In the genomic region with DNA sequence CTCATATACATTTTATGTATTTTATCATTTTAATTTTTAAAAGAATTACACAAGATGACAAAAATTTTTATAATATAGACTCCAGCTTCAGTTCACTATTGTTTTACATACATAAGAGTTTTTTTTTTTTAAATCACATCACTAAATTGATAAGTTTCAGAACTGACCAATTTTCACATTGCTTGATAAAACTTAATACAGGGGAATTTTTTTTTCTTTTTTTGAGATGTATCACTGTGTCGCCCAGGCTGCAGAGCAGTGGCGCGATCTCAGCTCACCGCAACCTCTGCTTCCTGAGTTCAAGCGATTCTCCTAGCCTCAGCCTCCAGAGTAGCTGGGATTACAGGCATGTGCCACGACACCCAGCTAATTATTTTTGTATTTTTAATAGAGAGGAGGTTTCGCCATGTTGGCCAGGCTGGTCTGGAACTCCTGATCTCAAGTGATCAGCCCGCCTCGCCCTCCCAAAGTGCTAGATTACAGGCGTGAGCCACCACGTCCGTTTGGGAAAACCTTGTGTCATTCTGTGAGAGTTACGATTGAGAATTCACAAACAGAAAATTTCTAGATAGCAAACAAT, we compare ENCODE assay signal across 8 cellular contexts. TPM values are rescaled to one million over a fixed set of nuclear protein-coding genes. Genes with fewer than 3 reads are reported as not detected.
A peak's percentile ranks its signal among the peaks of the same experiment; 100 is the strongest.
DNase-seq lines count a peak whose midpoint lies in the region; ATAC-seq and TF ChIP-seq lines count a peak whose summit lies in the region.

No MANE protein-coding gene starts in this region.

- CTCF ChIA-PET in Panc1 (lab: Charles Lee) = interaction anchor here (0.6 to 1.2 kb wide), 2 partner anchors 13 to 267 kb away, joined by 3 read pairs; no protein-coding TSS in a partner anchor

- no TSS peak for BruUV-seq in Panc1 (replicated peaks; lab: Mats Ljungman, UMichigan)

- TF ChIP-seq EP300 in suprapubic skin (IDR thresholded peaks at IDR 0.05) = no peak

- H3K4me3 Mint-ChIP-seq in effector memory CD8-positive, alpha-beta T cell = peak overlapping the region; percentile 67 to 71
- H3K4me3 Mint-ChIP-seq in stimulated activated naive CD8-positive, alpha-beta T cell treated with anti-CD3 and anti-CD28 coated beads, Interleukin-15, Interleukin-2, amounts not matched to agents 100 ng/mL and 50 ng/mL, for 24 hours = peak overlapping the region; percentile 84

- peaks cover 0 to 28% of the 10 kb centered on the region in 2 donors for H3K27me3 Mint-ChIP-seq in effector memory CD8-positive, alpha-beta T cell
- H3K27me3 Mint-ChIP-seq in stimulated activated naive CD8-positive, alpha-beta T cell treated with anti-CD3 and anti-CD28 coated beads, Interleukin-15, Interleukin-2, amounts not matched to agents 100 ng/mL and 50 ng/mL, for 24 hours = peaks cover 60% of the 10 kb centered on the region

- TF ChIP-seq CTCF in cardiac muscle cell (IDR thresholded peaks at IDR 0.05; ENCODE audit: low read depth, low read length) = no peak
- no peak for TF ChIP-seq CTCF in Panc1 (IDR thresholded peaks at IDR 0.05)
- TF ChIP-seq CTCF in suprapubic skin (IDR thresholded peaks at IDR 0.05) = no peak

- peaks cover 33 to 34% of the 10 kb centered on the region in 2 donors for H3K4me1 Mint-ChIP-seq in effector memory CD8-positive, alpha-beta T cell (ENCODE audit: low read depth in 2 of 2)
- H3K4me1 Mint-ChIP-seq in stimulated activated naive CD8-positive, alpha-beta T cell treated with anti-CD3 and anti-CD28 coated beads, Interleukin-15, Interleukin-2, amounts not matched to agents 100 ng/mL and 50 ng/mL, for 24 hours (ENCODE audit: low read depth) = peaks cover 61% of the 10 kb centered on the region

- no peaks in the 10 kb centered on the region for H3K9me3 ChIP-seq in cardiac muscle cell (ENCODE audit: low read depth)
- no peaks in the 10 kb centered on the region for H3K9me3 ChIP-seq in Panc1 (ENCODE audit: control insufficient read depth, insufficient read depth, low read depth, low read length)
- H3K9me3 ChIP-seq in suprapubic skin = no peaks in the 10 kb centered on the region

- intact Hi-C loops in left cardiac atrium (cut with DNase I) = no loop called here
- intact Hi-C loops in Panc1 (cut with micrococcal nuclease; ENCODE audit: unreplicated experiment) = no loop called here

- H3K27me3 ChIP-seq in cardiac muscle cell (peaks cover 54% of the 10 kb centered on the region), Panc1 (ENCODE audit: control insufficient read depth, insufficient read depth, low read length) (no peaks in the 10 kb centered on the region), suprapubic skin (peaks cover 75% of the 10 kb centered on the region)

- ATAC-seq in left cardiac atrium (no peak), Panc1 (peak; percentile 43)
- peak; percentile 52 for ATAC-seq in effector memory CD8-positive, alpha-beta T cell (replicated peaks)

- POLR2A ChIA-PET in Panc1 (lab: Charles Lee) = interaction anchor here (0.7 to 1.1 kb wide), 2 partner anchors 209 to 538 kb away, joined by 3 to 7 read pairs; a partner anchor contains a TSS

- DNase-seq in cardiac muscle cell (ENCODE audit: low read depth in 1 of 2, low spot score in 1 of 2) = no peak
- DNase-seq in left cardiac atrium = no peak
- no peak for DNase-seq in Panc1 (ENCODE audit: low read depth, low spot score)
- peak in 1 of 3 experiments; percentile 41 for DNase-seq in effector memory CD8-positive, alpha-beta T cell
- no peak for DNase-seq in NCI-H2081 (lab: John Stamatoyannopoulos, UW)
- DNase-seq in GF-D8 (lab: John Stamatoyannopoulos, UW) = no peak
- no peak for DNase-seq in suprapubic skin (ENCODE audit: low spot score in 2 of 2)

- H3K4me3 ChIP-seq in cardiac muscle cell (peak overlapping the region; percentile 42), Panc1 (ENCODE audit: low read depth in 2 of 2, low read length in 2 of 2) (peak overlapping the region; percentile 58 to 79), suprapubic skin (no peak overlapping the region)

- no peaks in the 10 kb centered on the region for H3K36me3 ChIP-seq in cardiac muscle cell
- no peaks in the 10 kb centered on the region for H3K36me3 ChIP-seq in Panc1 (ENCODE audit: control insufficient read depth, insufficient read depth, low read length)
- H3K36me3 ChIP-seq in suprapubic skin = no peaks in the 10 kb centered on the region

- no peaks in the 10 kb centered on the region for H3K9me3 Mint-ChIP-seq in effector memory CD8-positive, alpha-beta T cell
- no peaks in the 10 kb centered on the region for H3K9me3 Mint-ChIP-seq in stimulated activated naive CD8-positive, alpha-beta T cell treated with anti-CD3 and anti-CD28 coated beads, Interleukin-15, Interleukin-2, amounts not matched to agents 100 ng/mL and 50 ng/mL, for 24 hours

- in situ Hi-C loops in Panc1 (cut with HindIII; ENCODE audit: low pct_unique_long_range_greater_than_20kb, low sequenced_read_pairs) = no loop called here

- WGBS in suprapubic skin = 26% methylated on average over 13 of the region's 13 CpGs

- H3K27ac Mint-ChIP-seq in effector memory CD8-positive, alpha-beta T cell = peak overlapping the region; percentile 93 to 97
- peak overlapping the region; percentile 87 for H3K27ac Mint-ChIP-seq in stimulated activated naive CD8-positive, alpha-beta T cell treated with anti-CD3 and anti-CD28 coated beads, Interleukin-15, Interleukin-2, amounts not matched to agents 100 ng/mL and 50 ng/mL, for 24 hours

- no peak for TF ChIP-seq POLR2A in suprapubic skin (IDR thresholded peaks at IDR 0.05)

- H3K36me3 Mint-ChIP-seq in effector memory CD8-positive, alpha-beta T cell (ENCODE audit: insufficient read depth) = peaks cover 69% of the 10 kb centered on the region
- peaks cover 4% of the 10 kb centered on the region for H3K36me3 Mint-ChIP-seq in stimulated activated naive CD8-positive, alpha-beta T cell treated with anti-CD3 and anti-CD28 coated beads, Interleukin-15, Interleukin-2, amounts not matched to agents 100 ng/mL and 50 ng/mL, for 24 hours (ENCODE audit: low read depth)

- H3K27ac ChIP-seq in cardiac muscle cell (no peak overlapping the region), Panc1 (ENCODE audit: low read length) (peak overlapping the region; percentile 14; the same call in 1 of the 2 replicates), suprapubic skin (no peak overlapping the region)

- H3K4me1 ChIP-seq in cardiac muscle cell (ENCODE audit: low read depth) (no peaks in the 10 kb centered on the region), Panc1 (ENCODE audit: control insufficient read depth, insufficient read depth, low read length) (peaks cover 27% of the 10 kb centered on the region), suprapubic skin (peaks cover 25% of the 10 kb centered on the region)

RNA-seq across cellular contexts. Expression of a gene that starts 36.6 kb away (rescaled TPM):
- total RNA-seq in cardiac muscle cell (0.28 and 0.39 TPM in 2 replicates), left cardiac atrium (10 to 100 TPM in 1 of 2 donors, 1 to 10 TPM in 1; 6.8 to 21.3 TPM), Panc1 (2021; ENCODE audit: unreplicated experiment) (5.5 TPM), suprapubic skin (10 to 100 TPM; 15.2 to 29.6 (median 23.7) TPM)
- polyA plus RNA-seq in cardiac muscle cell = 0.53 and 1.3 TPM in 2 replicates
- 4.6 TPM for polyA plus RNA-seq in Panc1 (2012; ENCODE audit: insufficient read length)

RNA-seq across cellular contexts. Expression of a gene that starts 54.6 kb away (rescaled TPM):
- total RNA-seq in cardiac muscle cell = 7.2 and 16.9 TPM in 2 replicates
- polyA plus RNA-seq in cardiac muscle cell = 9.7 and 13.5 TPM in 2 replicates
- total RNA-seq in left cardiac atrium = 1 to 10 TPM; 6.1 to 9.8 TPM
- total RNA-seq in Panc1 (2021; ENCODE audit: unreplicated experiment) = 8.1 TPM
- 7.8 TPM for polyA plus RNA-seq in Panc1 (2012; ENCODE audit: insufficient read length)
- total RNA-seq in suprapubic skin = 10 to 100 TPM in 2 of 4 donors, 1 to 10 TPM in 2; 6.7 to 27.6 (median 11.5) TPM

Comparison
In these comparisons a context has a peak if more than half of its experiments do, and no peak if none do; other contexts are left out.
1. ATAC-seq: peak in Panc1 (single experiment) and effector memory CD8-positive, alpha-beta T cell (single experiment); none in left cardiac atrium (0 of 2).